ENCODE assay signal across 25 cellular contexts in genomic region chr21:46585191-46585953, GRCh38. TPM values are rescaled to one million over a fixed set of nuclear protein-coding genes. Genes with fewer than 3 reads are reported as not detected.
DNase-seq lines count a peak whose midpoint lies in the region; ATAC-seq, FAIRE-seq and TF ChIP-seq lines count a peak whose summit lies in the region.
"Had no signal": no experiment of that assay in that cellular context is flagged by ENCODE, and none has a peak within 500 bp of the region (broad histone marks: within the 10 kb centered on the region; RNA-seq: fewer than 3 reads in every experiment).

No MANE protein-coding gene starts in this region.

- H3K4me3 Mint-ChIP-seq in IgD-negative memory B cell (no peak overlapping the region), progenitor cell of endocrine pancreas (ENCODE audit: low read depth) (no peak overlapping the region)
- H3K4me3 Mint-ChIP-seq: activated CD8-positive, alpha-beta memory T cell treated with anti-CD3 and anti-CD28 coated beads, Interleukin-2, amount 10 ng/mL, durations not matched to agents 7 days and 5 days; brain; CD4-positive, alpha-beta T cell; memory B cell; naive B cell; stimulated activated memory B cell treated with anti-CD40 and anti-IgM and Interleukin-4, amounts not matched to agents 10 μg/mL and 1 μg/mL and 100 μg/mL, for 72 hours had no signal

- H3K79me2 ChIP-seq in endothelial cell of umbilical vein (ENCODE audit: control insufficient read depth, insufficient read depth, low read length) = no peaks in the 10 kb centered on the region
- H3K79me2 ChIP-seq: hepatocyte had no signal

- H3K9me3 Mint-ChIP-seq in IgD-negative memory B cell (peaks cover 14 to 46% (median 41%) of the 10 kb centered on the region in 3 donors), progenitor cell of endocrine pancreas (ENCODE audit: low read depth) (peaks cover 70% of the 10 kb centered on the region)

- H3K4me1 Mint-ChIP-seq in IgD-negative memory B cell (no peaks in the 10 kb centered on the region), progenitor cell of endocrine pancreas (ENCODE audit: low read depth) (no peaks in the 10 kb centered on the region)
- H3K4me1 Mint-ChIP-seq: brain; memory B cell; naive B cell; stimulated activated memory B cell treated with anti-CD40 and anti-IgM and Interleukin-4, amounts not matched to agents 10 μg/mL and 1 μg/mL and 100 μg/mL, for 72 hours had no signal

- ATAC-seq in left ventricle myocardium superior = no peak
- no peak for ATAC-seq in GM19035 (IDR thresholded peaks at IDR 0.05; ENCODE audit: unreplicated experiment)
- ATAC-seq in HG03354 (IDR thresholded peaks at IDR 0.05; ENCODE audit: poor library complexity, severe bottlenecking, unreplicated experiment) = no peak
- ATAC-seq: activated CD8-positive, alpha-beta memory T cell treated with anti-CD3 and anti-CD28 coated beads, Interleukin-2, amount 10 ng/mL, durations not matched to agents 7 days and 5 days; HepG2; stimulated activated memory B cell treated with anti-CD40 and anti-IgM and Interleukin-4, amounts not matched to agents 10 μg/mL and 1 μg/mL and 100 μg/mL, for 72 hours had no signal

- intact Hi-C loops in endothelial cell of umbilical vein (cut with micrococcal nuclease) (no loop called here), left ventricle myocardium superior (cut with micrococcal nuclease) (no loop called here)

- peaks cover 17% of the 10 kb centered on the region for H3K4me1 ChIP-seq in BLaER1
- H3K4me1 ChIP-seq in endothelial cell of umbilical vein (ENCODE audit: control insufficient read depth, extremely low read depth, insufficient read depth, low read length) = no peaks in the 10 kb centered on the region

- no peak for FAIRE-seq in endothelial cell of umbilical vein (lab: Jason Lieb, UNC)
- FAIRE-seq: H1, HepG2 had no signal

- peak overlapping the region; percentile 74 for H3K27ac ChIP-seq in BLaER1
- no peak overlapping the region for H3K27ac ChIP-seq in endothelial cell of umbilical vein (ENCODE audit: insufficient read depth, low read depth, low read length)
- H3K27ac ChIP-seq: coronary artery, hepatocyte, ovary, thoracic aorta had no signal

- H3K36me3 Mint-ChIP-seq in IgD-negative memory B cell (peaks cover 5% of the 10 kb centered on the region), progenitor cell of endocrine pancreas (ENCODE audit: insufficient read depth) (peaks cover 52% of the 10 kb centered on the region)

- DNase-seq in NCI-H2171 treated with DMSO at 0.1 percent for 48 hours (lab: John Stamatoyannopoulos, UW) (peak; percentile 91), endothelial cell of umbilical vein (ENCODE audit: low read depth, low spot score) (no peak), progenitor cell of endocrine pancreas (ENCODE audit: low spot score, unreplicated experiment) (no peak), left ventricle myocardium superior (no peak)
- DNase-seq: activated CD8-positive, alpha-beta memory T cell treated with anti-CD3 and anti-CD28 coated beads, Interleukin-2, amount 10 ng/mL, durations not matched to agents 7 days and 5 days; CD4-positive, alpha-beta T cell; foreskin fibroblast; islet precursor cell; naive B cell; NCI-H2081 treated with DMSO at 0.1 percent for 48 hours; NK-92 treated with Interleukin-12 subunit alpha and Interleukin-12 subunit beta, amount 100 ng/mL, for 24 hours; ovary; RPMI8226 had no signal

- H3K9me1 ChIP-seq in endothelial cell of umbilical vein (replicated peaks; ENCODE audit: control insufficient read depth, extremely low read depth, insufficient read depth, low read length) = no peaks in the 10 kb centered on the region

- no peaks in the 10 kb centered on the region for H3K27me3 ChIP-seq in BLaER1
- H3K27me3 ChIP-seq in endothelial cell of umbilical vein (ENCODE audit: control insufficient read depth in 2 of 2, insufficient read depth in 2 of 2, low read length in 2 of 2) = no peaks in the 10 kb centered on the region
- H3K27me3 ChIP-seq: hepatocyte, ovary had no signal

- BruUV-seq in endothelial cell of umbilical vein (replicated peaks; lab: Mats Ljungman, UMichigan) = no TSS peak

- no peak for TF ChIP-seq POLR2A in endothelial cell of umbilical vein (IDR thresholded peaks at IDR 0.05; ENCODE audit: low read depth, low read length)

- H3K36me3 ChIP-seq in BLaER1 (peaks cover 20% of the 10 kb centered on the region), endothelial cell of umbilical vein (ENCODE audit: control insufficient read depth in 2 of 2, extremely low read depth in 1 of 2, insufficient read depth in 2 of 2, low read length in 2 of 2) (peaks cover 0 to 3% of the 10 kb centered on the region in 2 experiments)
- H3K36me3 ChIP-seq: ovary had no signal

- H2AFZ ChIP-seq in endothelial cell of umbilical vein (ENCODE audit: low read depth, low read length) = no peak overlapping the region
- H2AFZ ChIP-seq: hepatocyte had no signal

- dilution Hi-C loops in endothelial cell of umbilical vein (cut with MboI; ENCODE audit: extremely low pct_ligation_motif_present, low sequenced_read_pairs) = no loop called here

- H3K9ac ChIP-seq in BLaER1 (peak overlapping the region; percentile 34; the same call in 1 of the 2 replicates), endothelial cell of umbilical vein (replicated peaks; ENCODE audit: extremely low read depth, insufficient read depth, low read length) (no peak overlapping the region)

- H3K4me2 ChIP-seq in BLaER1 = peak overlapping the region; percentile 77
- H3K4me2 ChIP-seq in endothelial cell of umbilical vein (ENCODE audit: insufficient read depth, low read length) = no peak overlapping the region
- H3K4me2 ChIP-seq: hepatocyte had no signal

- H3K27me3 Mint-ChIP-seq in IgD-negative memory B cell = peaks cover 4% of the 10 kb centered on the region
- no peaks in the 10 kb centered on the region for H3K27me3 Mint-ChIP-seq in progenitor cell of endocrine pancreas
- H3K27me3 Mint-ChIP-seq: CD4-positive, alpha-beta T cell; stimulated activated memory B cell treated with anti-CD40 and anti-IgM and Interleukin-4, amounts not matched to agents 10 μg/mL and 1 μg/mL and 100 μg/mL, for 72 hours had no signal

- CTCF ChIA-PET in endothelial cell of umbilical vein (lab: Charles Lee) = interaction anchor here (1.2 to 1.3 kb wide), 2 partner anchors 9 to 13 kb away, joined by 3 to 5 read pairs; no protein-coding TSS in a partner anchor

- H3K9me3 ChIP-seq in BLaER1 = peaks cover 58% of the 10 kb centered on the region
- no peaks in the 10 kb centered on the region for H3K9me3 ChIP-seq in endothelial cell of umbilical vein (replicated peaks; ENCODE audit: control insufficient read depth, insufficient read depth, low read length)
- H3K9me3 ChIP-seq: ovary had no signal

- no peaks in the 10 kb centered on the region for H4K20me1 ChIP-seq in BLaER1
- no peaks in the 10 kb centered on the region for H4K20me1 ChIP-seq in endothelial cell of umbilical vein (replicated peaks; ENCODE audit: control insufficient read depth, extremely low read depth, insufficient read depth, low read length)

- TF ChIP-seq CTCF in endothelial cell of umbilical vein (IDR thresholded peaks at IDR 0.05; ENCODE audit: extremely low read depth in 1 of 2, insufficient read depth in 1 of 2, low read depth in 1 of 2, low read length in 2 of 2) (no peak), progenitor cell of endocrine pancreas (IDR thresholded peaks at IDR 0.05; ENCODE audit: unreplicated experiment) (no peak)

- H3K4me3 ChIP-seq in BLaER1 (peak overlapping the region; percentile 25; the same call in 1 of the 2 replicates), endothelial cell of umbilical vein (replicated peaks in 1 of 3; ENCODE audit: insufficient read depth in 1 of 3, low read depth in 1 of 3, low read length in 3 of 3) (no peak overlapping the region)
- H3K4me3 ChIP-seq: coronary artery, hepatocyte, ovary, thoracic aorta had no signal

- peak overlapping the region in 2 of 3 donors; percentile 10 to 46 for H3K27ac Mint-ChIP-seq in IgD-negative memory B cell
- no peak overlapping the region for H3K27ac Mint-ChIP-seq in progenitor cell of endocrine pancreas
- H3K27ac Mint-ChIP-seq: activated CD8-positive, alpha-beta memory T cell treated with anti-CD3 and anti-CD28 coated beads, Interleukin-2, amount 10 ng/mL, durations not matched to agents 7 days and 5 days; brain; CD4-positive, alpha-beta T cell; memory B cell; stimulated activated memory B cell treated with anti-CD40 and anti-IgM and Interleukin-4, amounts not matched to agents 10 μg/mL and 1 μg/mL and 100 μg/mL, for 72 hours had no signal

- POLR2A ChIA-PET in endothelial cell of umbilical vein (lab: Charles Lee) = interaction anchor here (0.7 kb wide), 1 partner anchor 43 kb away, joined by 4 read pairs; no protein-coding TSS in a partner anchor

TF ChIP-seq in endothelial cell of umbilical vein, 7 proteins besides CTCF, POLR2A, EP300 and RAD21 (continues in another document):
- TF ChIP-seq MYC (IDR thresholded peaks at IDR 0.05; ENCODE audit: low read depth, low read length) (no peak), GATA2 (IDR thresholded peaks at IDR 0.05; ENCODE audit: insufficient read depth, insufficient read length, low read depth, low read length) (peak; percentile 16), FOS (IDR thresholded peaks at IDR 0.05; ENCODE audit: borderline replicate concordance, insufficient read depth, low read length) (no peak), POLR2AphosphoS5 (IDR thresholded peaks at IDR 0.05; ENCODE audit: insufficient read depth, low read depth, low read length) (no peak)

RNA-seq across cellular contexts. Expression of gene S100B, which starts 19.5 kb away (rescaled TPM):
- polyA plus RNA-seq in IgD-negative memory B cell (4.2 TPM), endothelial cell of umbilical vein (not detected in 2 replicates)
- total RNA-seq in endothelial cell of umbilical vein (not detected in 2 replicates), progenitor cell of endocrine pancreas (not detected in 2 replicates), left ventricle myocardium superior (3.5 TPM)
- polyA plus RNA-seq in endothelial cell of umbilical vein (2011; cell fraction: cytosol; rRNA removed) = not detected in 2 replicates
- polyA plus RNA-seq in endothelial cell of umbilical vein (2011; cell fraction: nucleus; rRNA removed) = not detected in 2 replicates
- not detected in 2 replicates for polyA plus RNA-seq in endothelial cell of umbilical vein (2012)
- polyA minus RNA-seq in endothelial cell of umbilical vein = not detected in 2 replicates
- polyA minus RNA-seq in endothelial cell of umbilical vein (2011; cell fraction: cytosol; rRNA and poly(A)+ RNA removed) = not detected
- polyA minus RNA-seq in endothelial cell of umbilical vein (2011; cell fraction: nucleus; rRNA and poly(A)+ RNA removed) = not detected in 2 replicates
- total RNA-seq: hepatocyte, HepG2 had no signal
- polyA plus RNA-seq: hepatocyte, HepG2 had no signal

RNA-seq across cellular contexts. Expression of gene PRMT2, which starts 50.1 kb away (rescaled TPM):
- polyA plus RNA-seq in IgD-negative memory B cell (108 TPM), endothelial cell of umbilical vein (177 and 193 TPM in 2 replicates)
- total RNA-seq in endothelial cell of umbilical vein (107 and 125 TPM in 2 replicates), progenitor cell of endocrine pancreas (91.9 and 94.1 TPM in 2 replicates), left ventricle myocardium superior (56.8 TPM)
- polyA plus RNA-seq in endothelial cell of umbilical vein (2011; cell fraction: cytosol; rRNA removed) = 208 and 210 TPM in 2 replicates
- polyA plus RNA-seq in endothelial cell of umbilical vein (2011; cell fraction: nucleus; rRNA removed) = 230 and 239 TPM in 2 replicates
- polyA plus RNA-seq in endothelial cell of umbilical vein (2012) = 124 and 135 TPM in 2 replicates
- polyA minus RNA-seq in endothelial cell of umbilical vein = 156 and 171 TPM in 2 replicates
- polyA minus RNA-seq in endothelial cell of umbilical vein (2011; cell fraction: cytosol; rRNA and poly(A)+ RNA removed) = 19.5 TPM
- 65.3 and 77.5 TPM in 2 replicates for polyA minus RNA-seq in endothelial cell of umbilical vein (2011; cell fraction: nucleus; rRNA and poly(A)+ RNA removed)
